Comparison of ENCODE assay signal across 1 cellular context in the genomic region with DNA sequence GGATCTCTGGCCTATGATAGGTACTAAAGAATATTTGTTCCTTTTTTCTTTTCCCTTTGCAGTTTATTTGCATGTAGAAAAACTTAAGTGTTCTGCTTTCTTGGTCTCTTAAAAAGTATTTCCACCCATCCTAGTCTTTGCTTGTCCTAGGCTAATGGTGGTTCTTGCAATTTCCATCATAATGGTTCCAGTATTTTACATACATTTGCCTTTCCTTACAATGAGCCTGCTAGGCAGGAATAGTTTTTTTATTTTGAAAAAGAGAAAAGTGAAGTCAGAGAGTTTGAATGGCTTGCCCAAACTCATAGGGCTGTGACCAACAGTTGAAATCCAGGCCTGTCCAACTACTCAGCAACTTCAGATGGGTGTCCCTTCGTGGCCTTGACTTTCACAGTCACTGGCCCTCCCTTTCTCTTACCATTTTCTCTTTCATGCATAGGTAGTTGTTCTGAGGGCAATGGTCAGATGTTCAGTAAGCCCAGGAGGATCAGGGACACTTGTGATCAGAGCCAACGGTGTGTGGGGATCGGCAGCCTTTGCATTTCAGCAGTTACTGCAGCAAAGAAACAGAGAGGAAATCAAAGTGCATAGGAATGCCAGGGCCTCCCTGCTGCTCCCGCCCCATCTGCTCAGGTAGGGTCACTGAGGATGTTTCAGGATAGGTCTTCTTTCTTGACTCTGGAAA.
A peak's percentile ranks its signal among the peaks of the same experiment; 100 is the strongest.
TF ChIP-seq lines count a peak whose summit lies in the region.

No MANE protein-coding gene starts in this region.

TF ChIP-seq in GM23338, 12 proteins besides CTCF, POLR2A, EP300 and RAD21:
- TF ChIP-seq, protein P1, sequence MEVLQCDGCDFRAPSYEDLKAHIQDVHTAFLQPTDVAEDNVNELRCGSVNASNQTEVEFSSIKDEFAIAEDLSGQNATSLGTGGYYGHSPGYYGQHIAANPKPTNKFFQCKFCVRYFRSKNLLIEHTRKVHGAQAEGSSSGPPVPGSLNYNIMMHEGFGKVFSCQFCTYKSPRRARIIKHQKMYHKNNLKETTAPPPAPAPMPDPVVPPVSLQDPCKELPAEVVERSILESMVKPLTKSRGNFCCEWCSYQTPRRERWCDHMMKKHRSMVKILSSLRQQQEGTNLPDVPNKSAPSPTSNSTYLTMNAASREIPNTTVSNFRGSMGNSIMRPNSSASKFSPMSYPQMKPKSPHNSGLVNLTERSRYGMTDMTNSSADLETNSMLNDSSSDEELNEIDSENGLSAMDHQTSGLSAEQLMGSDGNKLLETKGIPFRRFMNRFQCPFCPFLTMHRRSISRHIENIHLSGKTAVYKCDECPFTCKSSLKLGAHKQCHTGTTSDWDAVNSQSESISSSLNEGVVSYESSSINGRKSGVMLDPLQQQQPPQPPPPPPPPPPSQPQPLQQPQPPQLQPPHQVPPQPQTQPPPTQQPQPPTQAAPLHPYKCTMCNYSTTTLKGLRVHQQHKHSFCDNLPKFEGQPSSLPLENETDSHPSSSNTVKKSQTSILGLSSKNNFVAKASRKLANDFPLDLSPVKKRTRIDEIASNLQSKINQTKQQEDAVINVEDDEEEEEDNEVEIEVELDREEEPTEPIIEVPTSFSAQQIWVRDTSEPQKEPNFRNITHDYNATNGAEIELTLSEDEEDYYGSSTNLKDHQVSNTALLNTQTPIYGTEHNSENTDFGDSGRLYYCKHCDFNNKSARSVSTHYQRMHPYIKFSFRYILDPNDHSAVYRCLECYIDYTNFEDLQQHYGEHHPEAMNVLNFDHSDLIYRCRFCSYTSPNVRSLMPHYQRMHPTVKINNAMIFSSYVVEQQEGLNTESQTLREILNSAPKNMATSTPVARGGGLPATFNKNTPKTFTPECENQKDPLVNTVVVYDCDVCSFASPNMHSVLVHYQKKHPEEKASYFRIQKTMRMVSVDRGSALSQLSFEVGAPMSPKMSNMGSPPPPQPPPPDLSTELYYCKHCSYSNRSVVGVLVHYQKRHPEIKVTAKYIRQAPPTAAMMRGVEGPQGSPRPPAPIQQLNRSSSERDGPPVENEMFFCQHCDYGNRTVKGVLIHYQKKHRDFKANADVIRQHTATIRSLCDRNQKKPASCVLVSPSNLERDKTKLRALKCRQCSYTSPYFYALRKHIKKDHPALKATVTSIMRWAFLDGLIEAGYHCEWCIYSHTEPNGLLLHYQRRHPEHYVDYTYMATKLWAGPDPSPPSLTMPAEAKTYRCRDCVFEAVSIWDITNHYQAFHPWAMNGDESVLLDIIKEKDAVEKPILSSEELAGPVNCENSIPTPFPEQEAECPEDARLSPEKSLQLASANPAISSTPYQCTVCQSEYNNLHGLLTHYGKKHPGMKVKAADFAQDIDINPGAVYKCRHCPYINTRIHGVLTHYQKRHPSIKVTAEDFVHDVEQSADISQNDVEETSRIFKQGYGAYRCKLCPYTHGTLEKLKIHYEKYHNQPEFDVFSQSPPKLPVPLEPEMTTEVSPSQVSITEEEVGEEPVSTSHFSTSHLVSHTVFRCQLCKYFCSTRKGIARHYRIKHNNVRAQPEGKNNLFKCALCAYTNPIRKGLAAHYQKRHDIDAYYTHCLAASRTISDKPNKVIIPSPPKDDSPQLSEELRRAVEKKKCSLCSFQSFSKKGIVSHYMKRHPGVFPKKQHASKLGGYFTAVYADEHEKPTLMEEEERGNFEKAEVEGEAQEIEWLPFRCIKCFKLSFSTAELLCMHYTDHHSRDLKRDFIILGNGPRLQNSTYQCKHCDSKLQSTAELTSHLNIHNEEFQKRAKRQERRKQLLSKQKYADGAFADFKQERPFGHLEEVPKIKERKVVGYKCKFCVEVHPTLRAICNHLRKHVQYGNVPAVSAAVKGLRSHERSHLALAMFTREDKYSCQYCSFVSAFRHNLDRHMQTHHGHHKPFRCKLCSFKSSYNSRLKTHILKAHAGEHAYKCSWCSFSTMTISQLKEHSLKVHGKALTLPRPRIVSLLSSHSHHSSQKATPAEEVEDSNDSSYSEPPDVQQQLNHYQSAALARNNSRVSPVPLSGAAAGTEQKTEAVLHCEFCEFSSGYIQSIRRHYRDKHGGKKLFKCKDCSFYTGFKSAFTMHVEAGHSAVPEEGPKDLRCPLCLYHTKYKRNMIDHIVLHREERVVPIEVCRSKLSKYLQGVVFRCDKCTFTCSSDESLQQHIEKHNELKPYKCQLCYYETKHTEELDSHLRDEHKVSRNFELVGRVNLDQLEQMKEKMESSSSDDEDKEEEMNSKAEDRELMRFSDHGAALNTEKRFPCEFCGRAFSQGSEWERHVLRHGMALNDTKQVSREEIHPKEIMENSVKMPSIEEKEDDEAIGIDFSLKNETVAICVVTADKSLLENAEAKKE (CRISPR knock-in tag; IDR thresholded peaks at IDR 0.05): peak; percentile 12; the same call in 1 of the 2 replicates
- TF ChIP-seq ZNF331 (CRISPR knock-in tag; IDR thresholded peaks at IDR 0.05; ENCODE audit: low read depth): no peak
